19 cellular contexts compared by ENCODE assay signal in genomic region chr17:38783227-38783626, GRCh38. TPM values are rescaled to one million over a fixed set of nuclear protein-coding genes. Genes with fewer than 3 reads are reported as not detected.
DNase-seq lines count a peak whose midpoint lies in the region; ATAC-seq and TF ChIP-seq lines count a peak whose summit lies in the region.
"Had no signal": no experiment of that assay in that cellular context is flagged by ENCODE, and none has a peak within 500 bp of the region (broad histone marks: within the 10 kb centered on the region; RNA-seq: fewer than 3 reads in every experiment).

No MANE protein-coding gene starts in this region.

- H3K14ac ChIP-seq in H9 (ENCODE audit: insufficient read depth, low read length) = no peak overlapping the region

- H2AFZ ChIP-seq in H9 (ENCODE audit: low read length) = no peak overlapping the region

- 0 out of 2 replicates have a peak, but pooled peaks have one; percentile 24 for ATAC-seq in WTC11
- ATAC-seq: GM12878 had no signal

- no peak overlapping the region for H3K27ac Mint-ChIP-seq in H9
- no peak overlapping the region for H3K27ac Mint-ChIP-seq in WTC11
- H3K27ac Mint-ChIP-seq in endodermal cell = no peak overlapping the region
- H3K27ac Mint-ChIP-seq: CD4-positive, CD25-positive, alpha-beta regulatory T cell; IgD-negative memory B cell had no signal

- peak; percentile 28; the same call in 2 of the 3 replicates for TF ChIP-seq CTCF in H9 (conservative IDR thresholded peaks at IDR 0.05)
- no peak for TF ChIP-seq CTCF in WTC11 (IDR thresholded peaks at IDR 0.05)
- TF ChIP-seq CTCF in endodermal cell (conservative IDR thresholded peaks at IDR 0.05) = peak; percentile 48
- no peak for TF ChIP-seq CTCF in GM20000 (IDR thresholded peaks at IDR 0.05; ENCODE audit: extremely low read depth, missing control alignments)

- H4K20me1 ChIP-seq in H9 (ENCODE audit: control insufficient read depth, insufficient read depth, insufficient read length) = no peaks in the 10 kb centered on the region

- H2BK20ac ChIP-seq in H9 (ENCODE audit: low read depth, low read length, poor library complexity, severe bottlenecking) = no peak overlapping the region

- no peak overlapping the region for H2BK15ac ChIP-seq in H9 (ENCODE audit: low read depth, low read length)

- no peaks in the 10 kb centered on the region for H3K4me1 Mint-ChIP-seq in H9
- H3K4me1 Mint-ChIP-seq in WTC11 = no peaks in the 10 kb centered on the region
- H3K4me1 Mint-ChIP-seq in endodermal cell = no peaks in the 10 kb centered on the region

- H3K36me3 Mint-ChIP-seq in H9 (ENCODE audit: insufficient read depth in 1 of 3, low read depth in 3 of 3) = peaks cover 31 to 85% (median 63%) of the 10 kb centered on the region in 3 experiments
- H3K36me3 Mint-ChIP-seq in WTC11 = peaks cover 58% of the 10 kb centered on the region
- peaks cover 75% of the 10 kb centered on the region for H3K36me3 Mint-ChIP-seq in endodermal cell (ENCODE audit: low read depth)

- H3K9me3 ChIP-seq in H9 (ENCODE audit: control insufficient read depth, low read depth, low read length) (no peaks in the 10 kb centered on the region), endodermal cell (ENCODE audit: control insufficient read depth, low read length) (no peaks in the 10 kb centered on the region)
- H3K9me3 ChIP-seq: BE2C had no signal

- H2BK120ac ChIP-seq in H9 (ENCODE audit: low read depth, low read length, poor library complexity, severe bottlenecking) = no peak overlapping the region

- H3K4me3 Mint-ChIP-seq in H9 = no peak overlapping the region
- no peak overlapping the region for H3K4me3 Mint-ChIP-seq in WTC11
- no peak overlapping the region for H3K4me3 Mint-ChIP-seq in endodermal cell
- H3K4me3 Mint-ChIP-seq: CD4-positive, CD25-positive, alpha-beta regulatory T cell; CD8-positive, alpha-beta memory T cell had no signal

- DNase-seq in H9 (no peak), WTC11 (ENCODE audit: low spot score) (no peak), endodermal cell (peak; percentile 58), H7 (no peak), GM20000 (ENCODE audit: low spot score) (no peak), T1000 (lab: John Stamatoyannopoulos, UW) (no peak)
- DNase-seq: ACHN; BE2C; C1 segment of cervical spinal cord; CD4-positive, CD25-positive, alpha-beta regulatory T cell; CD8-positive, alpha-beta memory T cell; COR-L47; DMS 273 treated with DMSO at 0.1 percent for 48 hours; DMS53; DND-41; EL; KBM-7 had no signal

- H3K4ac ChIP-seq in H9 (ENCODE audit: low read depth, low read length) = no peak overlapping the region

- H3K79me1 ChIP-seq in H9 (ENCODE audit: insufficient read depth, low read depth, low read length, poor library complexity, severe bottlenecking) = no peaks in the 10 kb centered on the region

- H4K5ac ChIP-seq in H9 (ENCODE audit: insufficient read length, low read depth, low read length) = no peak overlapping the region

- no peak overlapping the region for H3K56ac ChIP-seq in H9 (ENCODE audit: insufficient read length, low read depth, low read length)

- no peaks in the 10 kb centered on the region for H3K23me2 ChIP-seq in H9 (ENCODE audit: insufficient read length, low read depth, low read length, poor library complexity, severe bottlenecking)

- no peak overlapping the region for H3K4me3 ChIP-seq in endodermal cell (ENCODE audit: low read length)
- H3K4me3 ChIP-seq in H7 (ENCODE audit: insufficient read depth, low read depth, low read length) = no peak overlapping the region
- H3K4me3 ChIP-seq: GM12878 had no signal

- no peaks in the 10 kb centered on the region for H3K27me3 Mint-ChIP-seq in H9 (ENCODE audit: low read depth)
- no peaks in the 10 kb centered on the region for H3K27me3 Mint-ChIP-seq in WTC11 (ENCODE audit: low read depth)
- no peaks in the 10 kb centered on the region for H3K27me3 Mint-ChIP-seq in endodermal cell (ENCODE audit: insufficient read depth)
- H3K27me3 Mint-ChIP-seq: CD4-positive, CD25-positive, alpha-beta regulatory T cell; CD8-positive, alpha-beta memory T cell; IgD-negative memory B cell had no signal

- H3K79me2 ChIP-seq in H9 (ENCODE audit: insufficient read depth, low read length) = no peaks in the 10 kb centered on the region

- H3K27me3 ChIP-seq in H9 (ENCODE audit: insufficient read depth, low read length) (no peaks in the 10 kb centered on the region), endodermal cell (ENCODE audit: control insufficient read depth, insufficient read depth, low read length, poor library complexity, severe bottlenecking) (no peaks in the 10 kb centered on the region), H7 (ENCODE audit: control insufficient read depth, insufficient read depth, low read length) (no peaks in the 10 kb centered on the region)
- H3K27me3 ChIP-seq: BE2C had no signal

- CTCF ChIA-PET in WTC11 (lab: Charles Lee) = no interaction called here

- H2BK5ac ChIP-seq in H9 (ENCODE audit: insufficient read length, low read length) = no peak overlapping the region

- H3K9ac ChIP-seq in H9 (ENCODE audit: extremely low read depth, insufficient read length, low read length) (no peak overlapping the region), endodermal cell (ENCODE audit: extremely low read depth, low read length, poor library complexity, severe bottlenecking) (no peak overlapping the region)

- no peak overlapping the region for H4K91ac ChIP-seq in H9 (ENCODE audit: insufficient read length, low read depth, low read length)

- no peak overlapping the region for H3T11ph ChIP-seq in H9 (ENCODE audit: low read length)

- POLR2A ChIA-PET in WTC11 (lab: Charles Lee) = no interaction called here

- no peak overlapping the region for H3K18ac ChIP-seq in H9 (ENCODE audit: insufficient read length, low read depth, low read length)

- WGBS in H9 (ENCODE audit: extremely low coverage, insufficient read length, low lambda C conversion rate) = no CpG with 5 or more reads among the region's 3 CpGs
- 90 to 93% methylated on average over 3 of the region's 3 CpGs for whole genome bisulfite sequencing in endodermal cell (ENCODE audit: insufficient coverage in 1 of 2, insufficient read length in 1 of 2), 2 experiments

- peaks cover 83% of the 10 kb centered on the region for H3K36me3 ChIP-seq in endodermal cell (ENCODE audit: control insufficient read depth, insufficient read depth, low read length)
- peaks cover 60% of the 10 kb centered on the region for H3K36me3 ChIP-seq in H7 (replicated peaks; ENCODE audit: control insufficient read depth, insufficient read depth, low read length)

- no peak overlapping the region for H3K4me2 ChIP-seq in H9 (ENCODE audit: insufficient read depth, insufficient read length, low read length)

- no peak overlapping the region for H3K23ac ChIP-seq in H9 (ENCODE audit: insufficient read length, low read depth, low read length)

- no peak overlapping the region for H2BK12ac ChIP-seq in H9 (ENCODE audit: insufficient read length, low read depth, low read length)

- no peak overlapping the region for H2AK5ac ChIP-seq in H9 (ENCODE audit: insufficient read length, low read length)

- H3K4me1 ChIP-seq in H9 (ENCODE audit: insufficient read depth, low read length) (no peaks in the 10 kb centered on the region), endodermal cell (ENCODE audit: control insufficient read depth, insufficient read depth, low read length) (no peaks in the 10 kb centered on the region)
- H3K4me1 ChIP-seq: BE2C had no signal

- no peaks in the 10 kb centered on the region for H3K9me3 Mint-ChIP-seq in H9
- no peaks in the 10 kb centered on the region for H3K9me3 Mint-ChIP-seq in WTC11
- H3K9me3 Mint-ChIP-seq in endodermal cell = no peaks in the 10 kb centered on the region
- H3K9me3 Mint-ChIP-seq: CD4-positive, CD25-positive, alpha-beta regulatory T cell; CD8-positive, alpha-beta memory T cell; IgD-negative memory B cell had no signal

- H3K27ac ChIP-seq in H9 (ENCODE audit: insufficient read length, low read depth, low read length) (no peak overlapping the region), endodermal cell (ENCODE audit: low read depth, low read length) (no peak overlapping the region)

- no peak overlapping the region for H4K8ac ChIP-seq in H9 (replicated peaks; ENCODE audit: insufficient read length, low read depth, low read length)

TF ChIP-seq in WTC11, 78 proteins besides CTCF, POLR2A, EP300 and RAD21:
- TF ChIP-seq ATF2 (CRISPR knock-in tag; IDR thresholded peaks at IDR 0.05; ENCODE audit: borderline replicate concordance, low read depth) (no peak), HMGA2 (CRISPR knock-in tag; IDR thresholded peaks at IDR 0.05) (no peak)

RNA-seq across cellular contexts. Expression of gene PIP4K2B, which starts 16.1 kb away (rescaled TPM):
- total RNA-seq in H9 (2021) = 61.9 and 62.9 TPM in 2 replicates
- total RNA-seq in WTC11 (2021) = 54.0 to 61.9 TPM (median 57.3 TPM) in 3 replicates
- total RNA-seq in endodermal cell = 10 to 100 TPM; 74.3 to 91.6 TPM
- 63.1 TPM for polyA plus RNA-seq in endodermal cell (2013, experiment 1 of 2)
- 63.1 TPM for polyA plus RNA-seq in endodermal cell (2013, experiment 2 of 2)
- total RNA-seq in H7 (2014; rRNA removed; shearing (Covaris generic)) = 48.5 and 51.7 TPM in 2 replicates

RNA-seq across cellular contexts. Expression of gene PSMB3, which starts 30.7 kb away (rescaled TPM):
- 242 and 252 TPM in 2 replicates for total RNA-seq in H9 (2021)
- total RNA-seq in WTC11 (2021) = 266 to 273 TPM (median 266 TPM) in 3 replicates
- 100 to 1,000 TPM; 192 to 244 TPM for total RNA-seq in endodermal cell
- 230 TPM for polyA plus RNA-seq in endodermal cell (2013, experiment 1 of 2)
- polyA plus RNA-seq in endodermal cell (2013, experiment 2 of 2) = 230 TPM
- 514 and 530 TPM in 2 replicates for total RNA-seq in H7 (2014; rRNA removed; shearing (Covaris generic))

RNA-seq across cellular contexts. Expression of gene PCGF2, which starts 35.1 kb away (rescaled TPM):
- total RNA-seq in H9 (2021) (106 and 116 TPM in 2 replicates), WTC11 (2021) (102 to 111 TPM (median 104 TPM) in 3 replicates), endodermal cell (100 to 1,000 TPM; 101 to 106 TPM)
- polyA plus RNA-seq in endodermal cell (2013, experiment 1 of 2) = 83.8 TPM
- polyA plus RNA-seq in endodermal cell (2013, experiment 2 of 2) = 72.3 TPM
- total RNA-seq in H7 (2014; rRNA removed; shearing (Covaris generic)) = 19.3 and 27.0 TPM in 2 replicates
- polyA plus RNA-seq: CD4-positive, CD25-positive, alpha-beta regulatory T cell; IgD-negative memory B cell had no signal

RNA-seq across cellular contexts. Expression of gene CWC25, which starts 41.9 kb away (rescaled TPM):
- 15.4 and 15.9 TPM in 2 replicates for total RNA-seq in H9 (2021)
- total RNA-seq in WTC11 (2021) = 16.1 to 17.3 TPM (median 17.1 TPM) in 3 replicates
- total RNA-seq in endodermal cell = 10 to 100 TPM; 14.6 to 15.0 TPM
- polyA plus RNA-seq in endodermal cell (2013, experiment 1 of 2) = 17.2 TPM
- 16.7 TPM for polyA plus RNA-seq in endodermal cell (2013, experiment 2 of 2)
- total RNA-seq in H7 (2014; rRNA removed; shearing (Covaris generic)) = 8.2 and 9.6 TPM in 2 replicates

RNA-seq across cellular contexts. Expression of gene CISD3, which starts 53.1 kb away (rescaled TPM):
- total RNA-seq in H9 (2021) = 10.7 and 11.2 TPM in 2 replicates
- total RNA-seq in WTC11 (2021) = 12.1 to 15.7 TPM (median 15.6 TPM) in 3 replicates
- 10 to 100 TPM in 1 of 2 donors, 1 to 10 TPM in 1; 8.9 to 11.2 TPM for total RNA-seq in endodermal cell
- polyA plus RNA-seq in endodermal cell (2013, experiment 1 of 2) = 5.7 TPM
- polyA plus RNA-seq in endodermal cell (2013, experiment 2 of 2) = 6.3 TPM
- total RNA-seq in H7 (2014; rRNA removed; shearing (Covaris generic)) = 2.9 TPM in 2 replicates

Comparison
In these comparisons a context has a peak if more than half of its experiments do, and no peak if none do; other contexts are left out.
1. CTCF ChIP-seq: peak in H9 (single experiment) and endodermal cell (single experiment); none in WTC11 (single experiment) and GM20000 (single experiment).